In the genomic region with DNA sequence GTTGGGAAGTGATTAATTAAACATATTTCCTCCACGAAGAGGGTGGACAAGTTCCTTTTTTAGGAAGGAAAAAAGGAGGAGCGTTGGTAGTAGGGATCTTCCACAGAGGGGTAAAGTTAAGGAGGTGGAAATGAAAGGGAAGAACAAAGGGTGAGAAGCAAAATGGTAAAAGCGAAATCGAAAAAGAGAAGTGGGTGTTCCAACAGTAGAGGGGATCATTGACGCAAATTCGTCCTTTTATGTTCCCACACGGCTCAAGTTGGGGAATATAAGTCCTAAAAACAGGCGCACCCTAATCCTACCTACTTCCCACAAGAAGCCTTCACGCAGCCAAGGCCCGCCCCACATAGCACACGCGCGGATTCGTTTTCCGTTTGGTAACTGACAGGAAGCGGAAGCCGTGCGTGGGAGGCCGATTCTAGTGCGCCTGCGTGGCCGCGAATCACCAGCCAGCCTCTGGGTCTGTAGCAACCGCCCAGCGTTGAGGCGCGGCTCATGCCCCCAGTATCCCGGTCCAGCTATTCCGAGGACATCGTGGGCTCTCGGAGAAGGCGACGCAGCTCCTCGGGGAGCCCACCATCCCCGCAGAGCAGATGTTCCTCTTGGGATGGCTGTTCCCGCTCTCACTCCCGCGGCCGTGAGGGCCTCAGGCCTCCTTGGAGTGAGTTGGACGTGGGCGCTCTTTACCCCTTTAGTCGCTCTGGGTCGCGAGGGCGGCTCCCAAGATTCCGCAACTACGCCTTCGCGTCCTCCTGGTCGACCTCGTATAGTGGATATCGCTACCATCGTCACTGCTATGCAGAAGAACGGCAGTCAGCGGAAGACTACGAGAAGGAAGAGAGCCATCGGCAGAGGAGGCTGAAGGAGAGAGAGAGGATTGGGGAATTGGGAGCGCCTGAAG, we compare ENCODE assay signal across 8 cellular contexts. TPM values are rescaled to one million over a fixed set of nuclear protein-coding genes. Genes with fewer than 3 reads are reported as not detected.
A peak's percentile ranks its signal among the peaks of the same experiment; 100 is the strongest.
DNase-seq lines count a peak whose midpoint lies in the region; TF ChIP-seq lines count a peak whose summit lies in the region.

A gene (plus strand): TSS at position 421 of the 901 bp plus-strand sequence. CDS start 75 bp downstream, at position 496.

- H3K4me3 ChIP-seq in dorsolateral prefrontal cortex, result peak within 1 kb of the TSS; percentile 14 to 76 (median 55)

- TF ChIP-seq CTCF in dorsolateral prefrontal cortex (IDR thresholded peaks at IDR 0.05 in 54 of 56, conservative IDR thresholded peaks at IDR 0.05 in 2 of 56; ENCODE audit: low read depth in 1 of 56, partially characterized antibody in 56 of 56), result no peak

- H3K27me3 ChIP-seq in dorsolateral prefrontal cortex, result peaks cover 0 to 11% (median 0%) of the 10 kb centered on the region in 45 donors

- DNase-seq in AG08396 (ENCODE audit: low spot score), result peak; percentile 25
- peak; percentile 62 to 69 for DNase-seq in activated CD4-positive, alpha-beta T cell treated with anti-CD3 and anti-CD28 coated beads, Interleukin-2, amount 50 U/mL, for 48 hours
- DNase-seq in dorsolateral prefrontal cortex, result peak; percentile 55 to 79 (median 66)
- peak; percentile 71 for DNase-seq in midbrain (lab: John Stamatoyannopoulos, UW)
- peak; percentile 42 to 59 for DNase-seq in stimulated activated CD8-positive, alpha-beta memory T cell treated with anti-CD3 and anti-CD28 coated beads, Interleukin-4, amount 100 ng/mL, for 4 hours (ENCODE audit: low read depth in 2 of 2, low spot score in 1 of 2)
- no peak for DNase-seq in effector CD4-positive, alpha-beta T cell
- no peak for DNase-seq in SHP77 (lab: John Stamatoyannopoulos, UW)
- no peak for DNase-seq in NK-92 treated with Interleukin-12 subunit alpha and Interleukin-12 subunit beta, amount 100 ng/mL, for 24 hours (lab: John Stamatoyannopoulos, UW)

- H3K27ac ChIP-seq in dorsolateral prefrontal cortex, result peak within 1 kb of the TSS in 4 of 59 donors; percentile 1 to 58 (median 33)

- intact Hi-C loops in dorsolateral prefrontal cortex (cut with DNase I), result loop anchor here in 1 of 2 donors (10.0 kb wide), 2 partner anchors 96 to 134 kb away; a partner anchor contains a TSS

RNA-seq across cellular contexts. Expression of the gene that starts here (rescaled TPM):
- 1 to 10 TPM; 1.2 to 6.0 (median 3.0) TPM for total RNA-seq in dorsolateral prefrontal cortex

Comparison
In these comparisons a context has a peak if more than half of its experiments do, and no peak if none do; other contexts are left out.
1. DNase-seq: peak in AG08396 (single experiment), activated CD4-positive, alpha-beta T cell treated with anti-CD3 and anti-CD28 coated beads, Interleukin-2, amount 50 U/mL, for 48 hours (2 of 2), dorsolateral prefrontal cortex (10 of 10), midbrain (single experiment) and stimulated activated CD8-positive, alpha-beta memory T cell treated with anti-CD3 and anti-CD28 coated beads, Interleukin-4, amount 100 ng/mL, for 4 hours (2 of 2); none in effector CD4-positive, alpha-beta T cell (single experiment), SHP77 (0 of 2) and NK-92 treated with Interleukin-12 subunit alpha and Interleukin-12 subunit beta, amount 100 ng/mL, for 24 hours (single experiment).